Comparison of ENCODE assay signal across 1 cellular context in the genomic region with DNA sequence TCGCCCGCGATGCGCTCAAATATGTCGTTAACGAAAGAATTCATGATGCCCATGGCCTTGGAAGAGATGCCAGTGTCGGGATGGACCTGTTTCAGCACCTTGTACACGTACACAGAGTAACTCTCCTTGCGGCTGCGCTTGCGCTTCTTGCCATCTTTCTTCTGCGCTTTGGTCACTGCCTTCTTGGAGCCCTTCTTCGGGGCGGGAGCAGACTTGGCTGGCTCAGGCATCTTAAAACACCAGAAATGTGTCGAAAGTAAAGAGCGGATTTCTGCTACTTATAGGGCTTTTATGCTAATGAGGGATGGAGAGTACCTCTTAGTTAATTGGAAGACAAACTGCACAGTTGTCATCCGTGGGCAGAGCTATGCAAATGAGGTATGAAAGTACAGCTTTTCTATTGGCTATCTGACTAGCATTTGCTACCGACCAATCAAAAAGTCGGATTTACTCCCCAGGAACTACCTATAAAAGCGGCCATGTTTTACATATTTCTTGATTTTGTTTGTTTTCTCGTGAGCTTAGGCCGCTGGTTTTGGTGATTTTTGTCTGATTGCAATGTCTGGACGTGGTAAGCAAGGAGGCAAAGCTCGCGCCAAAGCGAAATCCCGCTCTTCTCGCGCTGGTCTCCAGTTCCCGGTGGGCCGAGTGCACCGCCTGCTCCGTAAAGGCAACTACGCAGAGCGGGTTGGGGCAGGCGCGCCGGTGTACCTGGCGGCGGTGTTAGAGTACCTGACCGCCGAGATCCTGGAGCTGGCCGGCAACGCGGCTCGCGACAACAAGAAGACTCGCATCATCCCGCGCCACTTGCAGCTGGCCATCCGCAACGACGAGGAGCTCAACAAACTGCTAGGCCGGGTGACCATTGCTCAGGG.
TF ChIP-seq lines count a peak whose summit lies in the region.

No MANE protein-coding gene starts in this region.

TF ChIP-seq in K562, 482 proteins besides CTCF, POLR2A, EP300 and RAD21 (continued from another document and continues in another):
- TF ChIP-seq, protein P1, sequence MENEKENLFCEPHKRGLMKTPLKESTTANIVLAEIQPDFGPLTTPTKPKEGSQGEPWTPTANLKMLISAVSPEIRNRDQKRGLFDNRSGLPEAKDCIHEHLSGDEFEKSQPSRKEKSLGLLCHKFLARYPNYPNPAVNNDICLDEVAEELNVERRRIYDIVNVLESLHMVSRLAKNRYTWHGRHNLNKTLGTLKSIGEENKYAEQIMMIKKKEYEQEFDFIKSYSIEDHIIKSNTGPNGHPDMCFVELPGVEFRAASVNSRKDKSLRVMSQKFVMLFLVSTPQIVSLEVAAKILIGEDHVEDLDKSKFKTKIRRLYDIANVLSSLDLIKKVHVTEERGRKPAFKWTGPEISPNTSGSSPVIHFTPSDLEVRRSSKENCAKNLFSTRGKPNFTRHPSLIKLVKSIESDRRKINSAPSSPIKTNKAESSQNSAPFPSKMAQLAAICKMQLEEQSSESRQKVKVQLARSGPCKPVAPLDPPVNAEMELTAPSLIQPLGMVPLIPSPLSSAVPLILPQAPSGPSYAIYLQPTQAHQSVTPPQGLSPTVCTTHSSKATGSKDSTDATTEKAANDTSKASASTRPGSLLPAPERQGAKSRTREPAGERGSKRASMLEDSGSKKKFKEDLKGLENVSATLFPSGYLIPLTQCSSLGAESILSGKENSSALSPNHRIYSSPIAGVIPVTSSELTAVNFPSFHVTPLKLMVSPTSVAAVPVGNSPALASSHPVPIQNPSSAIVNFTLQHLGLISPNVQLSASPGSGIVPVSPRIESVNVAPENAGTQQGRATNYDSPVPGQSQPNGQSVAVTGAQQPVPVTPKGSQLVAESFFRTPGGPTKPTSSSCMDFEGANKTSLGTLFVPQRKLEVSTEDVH (IDR thresholded peaks at IDR 0.05; ENCODE audit: low read depth, partially characterized antibody), result no peak
- no peak for TF ChIP-seq BDP1 (IDR thresholded peaks at IDR 0.05; ENCODE audit: insufficient read depth, insufficient read length)
- TF ChIP-seq ZBTB1 (CRISPR knock-in tag; IDR thresholded peaks at IDR 0.05; ENCODE audit: borderline replicate concordance, low read depth), result peak; percentile 87
- TF ChIP-seq MYBL2 (IDR thresholded peaks at IDR 0.05; ENCODE audit: low read depth), result no peak
- TF ChIP-seq MYBL2 (CRISPR knock-in tag; IDR thresholded peaks at IDR 0.05; ENCODE audit: borderline replicate concordance), result no peak
- TF ChIP-seq, protein P2, sequence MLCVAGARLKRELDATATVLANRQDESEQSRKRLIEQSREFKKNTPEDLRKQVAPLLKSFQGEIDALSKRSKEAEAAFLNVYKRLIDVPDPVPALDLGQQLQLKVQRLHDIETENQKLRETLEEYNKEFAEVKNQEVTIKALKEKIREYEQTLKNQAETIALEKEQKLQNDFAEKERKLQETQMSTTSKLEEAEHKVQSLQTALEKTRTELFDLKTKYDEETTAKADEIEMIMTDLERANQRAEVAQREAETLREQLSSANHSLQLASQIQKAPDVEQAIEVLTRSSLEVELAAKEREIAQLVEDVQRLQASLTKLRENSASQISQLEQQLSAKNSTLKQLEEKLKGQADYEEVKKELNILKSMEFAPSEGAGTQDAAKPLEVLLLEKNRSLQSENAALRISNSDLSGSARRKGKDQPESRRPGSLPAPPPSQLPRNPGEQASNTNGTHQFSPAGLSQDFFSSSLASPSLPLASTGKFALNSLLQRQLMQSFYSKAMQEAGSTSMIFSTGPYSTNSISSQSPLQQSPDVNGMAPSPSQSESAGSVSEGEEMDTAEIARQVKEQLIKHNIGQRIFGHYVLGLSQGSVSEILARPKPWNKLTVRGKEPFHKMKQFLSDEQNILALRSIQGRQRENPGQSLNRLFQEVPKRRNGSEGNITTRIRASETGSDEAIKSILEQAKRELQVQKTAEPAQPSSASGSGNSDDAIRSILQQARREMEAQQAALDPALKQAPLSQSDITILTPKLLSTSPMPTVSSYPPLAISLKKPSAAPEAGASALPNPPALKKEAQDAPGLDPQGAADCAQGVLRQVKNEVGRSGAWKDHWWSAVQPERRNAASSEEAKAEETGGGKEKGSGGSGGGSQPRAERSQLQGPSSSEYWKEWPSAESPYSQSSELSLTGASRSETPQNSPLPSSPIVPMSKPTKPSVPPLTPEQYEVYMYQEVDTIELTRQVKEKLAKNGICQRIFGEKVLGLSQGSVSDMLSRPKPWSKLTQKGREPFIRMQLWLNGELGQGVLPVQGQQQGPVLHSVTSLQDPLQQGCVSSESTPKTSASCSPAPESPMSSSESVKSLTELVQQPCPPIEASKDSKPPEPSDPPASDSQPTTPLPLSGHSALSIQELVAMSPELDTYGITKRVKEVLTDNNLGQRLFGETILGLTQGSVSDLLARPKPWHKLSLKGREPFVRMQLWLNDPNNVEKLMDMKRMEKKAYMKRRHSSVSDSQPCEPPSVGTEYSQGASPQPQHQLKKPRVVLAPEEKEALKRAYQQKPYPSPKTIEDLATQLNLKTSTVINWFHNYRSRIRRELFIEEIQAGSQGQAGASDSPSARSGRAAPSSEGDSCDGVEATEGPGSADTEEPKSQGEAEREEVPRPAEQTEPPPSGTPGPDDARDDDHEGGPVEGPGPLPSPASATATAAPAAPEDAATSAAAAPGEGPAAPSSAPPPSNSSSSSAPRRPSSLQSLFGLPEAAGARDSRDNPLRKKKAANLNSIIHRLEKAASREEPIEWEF (CRISPR knock-in tag; IDR thresholded peaks at IDR 0.05), result no peak
- TF ChIP-seq SMARCE1 (IDR thresholded peaks at IDR 0.05), result peak; percentile 42; the same call in 1 of the 2 replicates
- no peak for TF ChIP-seq KLF16 (IDR thresholded peaks at IDR 0.05)
- TF ChIP-seq ZNF239 (CRISPR knock-in tag; IDR thresholded peaks at IDR 0.05), result no peak
- TF ChIP-seq TRIM28 (IDR thresholded peaks at IDR 0.05), result no peak
- TF ChIP-seq LARP7 (IDR thresholded peaks at IDR 0.05), result peak; percentile 78; the same call in 1 of the 2 replicates
- TF ChIP-seq NEUROD1 (IDR thresholded peaks at IDR 0.05; ENCODE audit: borderline replicate concordance, low read depth, low read length, partially characterized antibody), result no peak
- TF ChIP-seq, protein P3, sequence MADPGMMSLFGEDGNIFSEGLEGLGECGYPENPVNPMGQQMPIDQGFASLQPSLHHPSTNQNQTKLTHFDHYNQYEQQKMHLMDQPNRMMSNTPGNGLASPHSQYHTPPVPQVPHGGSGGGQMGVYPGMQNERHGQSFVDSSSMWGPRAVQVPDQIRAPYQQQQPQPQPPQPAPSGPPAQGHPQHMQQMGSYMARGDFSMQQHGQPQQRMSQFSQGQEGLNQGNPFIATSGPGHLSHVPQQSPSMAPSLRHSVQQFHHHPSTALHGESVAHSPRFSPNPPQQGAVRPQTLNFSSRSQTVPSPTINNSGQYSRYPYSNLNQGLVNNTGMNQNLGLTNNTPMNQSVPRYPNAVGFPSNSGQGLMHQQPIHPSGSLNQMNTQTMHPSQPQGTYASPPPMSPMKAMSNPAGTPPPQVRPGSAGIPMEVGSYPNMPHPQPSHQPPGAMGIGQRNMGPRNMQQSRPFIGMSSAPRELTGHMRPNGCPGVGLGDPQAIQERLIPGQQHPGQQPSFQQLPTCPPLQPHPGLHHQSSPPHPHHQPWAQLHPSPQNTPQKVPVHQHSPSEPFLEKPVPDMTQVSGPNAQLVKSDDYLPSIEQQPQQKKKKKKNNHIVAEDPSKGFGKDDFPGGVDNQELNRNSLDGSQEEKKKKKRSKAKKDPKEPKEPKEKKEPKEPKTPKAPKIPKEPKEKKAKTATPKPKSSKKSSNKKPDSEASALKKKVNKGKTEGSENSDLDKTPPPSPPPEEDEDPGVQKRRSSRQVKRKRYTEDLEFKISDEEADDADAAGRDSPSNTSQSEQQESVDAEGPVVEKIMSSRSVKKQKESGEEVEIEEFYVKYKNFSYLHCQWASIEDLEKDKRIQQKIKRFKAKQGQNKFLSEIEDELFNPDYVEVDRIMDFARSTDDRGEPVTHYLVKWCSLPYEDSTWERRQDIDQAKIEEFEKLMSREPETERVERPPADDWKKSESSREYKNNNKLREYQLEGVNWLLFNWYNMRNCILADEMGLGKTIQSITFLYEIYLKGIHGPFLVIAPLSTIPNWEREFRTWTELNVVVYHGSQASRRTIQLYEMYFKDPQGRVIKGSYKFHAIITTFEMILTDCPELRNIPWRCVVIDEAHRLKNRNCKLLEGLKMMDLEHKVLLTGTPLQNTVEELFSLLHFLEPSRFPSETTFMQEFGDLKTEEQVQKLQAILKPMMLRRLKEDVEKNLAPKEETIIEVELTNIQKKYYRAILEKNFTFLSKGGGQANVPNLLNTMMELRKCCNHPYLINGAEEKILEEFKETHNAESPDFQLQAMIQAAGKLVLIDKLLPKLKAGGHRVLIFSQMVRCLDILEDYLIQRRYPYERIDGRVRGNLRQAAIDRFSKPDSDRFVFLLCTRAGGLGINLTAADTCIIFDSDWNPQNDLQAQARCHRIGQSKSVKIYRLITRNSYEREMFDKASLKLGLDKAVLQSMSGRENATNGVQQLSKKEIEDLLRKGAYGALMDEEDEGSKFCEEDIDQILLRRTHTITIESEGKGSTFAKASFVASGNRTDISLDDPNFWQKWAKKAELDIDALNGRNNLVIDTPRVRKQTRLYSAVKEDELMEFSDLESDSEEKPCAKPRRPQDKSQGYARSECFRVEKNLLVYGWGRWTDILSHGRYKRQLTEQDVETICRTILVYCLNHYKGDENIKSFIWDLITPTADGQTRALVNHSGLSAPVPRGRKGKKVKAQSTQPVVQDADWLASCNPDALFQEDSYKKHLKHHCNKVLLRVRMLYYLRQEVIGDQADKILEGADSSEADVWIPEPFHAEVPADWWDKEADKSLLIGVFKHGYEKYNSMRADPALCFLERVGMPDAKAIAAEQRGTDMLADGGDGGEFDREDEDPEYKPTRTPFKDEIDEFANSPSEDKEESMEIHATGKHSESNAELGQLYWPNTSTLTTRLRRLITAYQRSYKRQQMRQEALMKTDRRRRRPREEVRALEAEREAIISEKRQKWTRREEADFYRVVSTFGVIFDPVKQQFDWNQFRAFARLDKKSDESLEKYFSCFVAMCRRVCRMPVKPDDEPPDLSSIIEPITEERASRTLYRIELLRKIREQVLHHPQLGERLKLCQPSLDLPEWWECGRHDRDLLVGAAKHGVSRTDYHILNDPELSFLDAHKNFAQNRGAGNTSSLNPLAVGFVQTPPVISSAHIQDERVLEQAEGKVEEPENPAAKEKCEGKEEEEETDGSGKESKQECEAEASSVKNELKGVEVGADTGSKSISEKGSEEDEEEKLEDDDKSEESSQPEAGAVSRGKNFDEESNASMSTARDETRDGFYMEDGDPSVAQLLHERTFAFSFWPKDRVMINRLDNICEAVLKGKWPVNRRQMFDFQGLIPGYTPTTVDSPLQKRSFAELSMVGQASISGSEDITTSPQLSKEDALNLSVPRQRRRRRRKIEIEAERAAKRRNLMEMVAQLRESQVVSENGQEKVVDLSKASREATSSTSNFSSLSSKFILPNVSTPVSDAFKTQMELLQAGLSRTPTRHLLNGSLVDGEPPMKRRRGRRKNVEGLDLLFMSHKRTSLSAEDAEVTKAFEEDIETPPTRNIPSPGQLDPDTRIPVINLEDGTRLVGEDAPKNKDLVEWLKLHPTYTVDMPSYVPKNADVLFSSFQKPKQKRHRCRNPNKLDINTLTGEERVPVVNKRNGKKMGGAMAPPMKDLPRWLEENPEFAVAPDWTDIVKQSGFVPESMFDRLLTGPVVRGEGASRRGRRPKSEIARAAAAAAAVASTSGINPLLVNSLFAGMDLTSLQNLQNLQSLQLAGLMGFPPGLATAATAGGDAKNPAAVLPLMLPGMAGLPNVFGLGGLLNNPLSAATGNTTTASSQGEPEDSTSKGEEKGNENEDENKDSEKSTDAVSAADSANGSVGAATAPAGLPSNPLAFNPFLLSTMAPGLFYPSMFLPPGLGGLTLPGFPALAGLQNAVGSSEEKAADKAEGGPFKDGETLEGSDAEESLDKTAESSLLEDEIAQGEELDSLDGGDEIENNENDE (IDR thresholded peaks at IDR 0.05; ENCODE audit: low read depth, low read length), result no peak
- peak; percentile 39; the same call in 1 of the 2 replicates for TF ChIP-seq TCF7 (IDR thresholded peaks at IDR 0.05; ENCODE audit: borderline replicate concordance)
- TF ChIP-seq, protein P4, sequence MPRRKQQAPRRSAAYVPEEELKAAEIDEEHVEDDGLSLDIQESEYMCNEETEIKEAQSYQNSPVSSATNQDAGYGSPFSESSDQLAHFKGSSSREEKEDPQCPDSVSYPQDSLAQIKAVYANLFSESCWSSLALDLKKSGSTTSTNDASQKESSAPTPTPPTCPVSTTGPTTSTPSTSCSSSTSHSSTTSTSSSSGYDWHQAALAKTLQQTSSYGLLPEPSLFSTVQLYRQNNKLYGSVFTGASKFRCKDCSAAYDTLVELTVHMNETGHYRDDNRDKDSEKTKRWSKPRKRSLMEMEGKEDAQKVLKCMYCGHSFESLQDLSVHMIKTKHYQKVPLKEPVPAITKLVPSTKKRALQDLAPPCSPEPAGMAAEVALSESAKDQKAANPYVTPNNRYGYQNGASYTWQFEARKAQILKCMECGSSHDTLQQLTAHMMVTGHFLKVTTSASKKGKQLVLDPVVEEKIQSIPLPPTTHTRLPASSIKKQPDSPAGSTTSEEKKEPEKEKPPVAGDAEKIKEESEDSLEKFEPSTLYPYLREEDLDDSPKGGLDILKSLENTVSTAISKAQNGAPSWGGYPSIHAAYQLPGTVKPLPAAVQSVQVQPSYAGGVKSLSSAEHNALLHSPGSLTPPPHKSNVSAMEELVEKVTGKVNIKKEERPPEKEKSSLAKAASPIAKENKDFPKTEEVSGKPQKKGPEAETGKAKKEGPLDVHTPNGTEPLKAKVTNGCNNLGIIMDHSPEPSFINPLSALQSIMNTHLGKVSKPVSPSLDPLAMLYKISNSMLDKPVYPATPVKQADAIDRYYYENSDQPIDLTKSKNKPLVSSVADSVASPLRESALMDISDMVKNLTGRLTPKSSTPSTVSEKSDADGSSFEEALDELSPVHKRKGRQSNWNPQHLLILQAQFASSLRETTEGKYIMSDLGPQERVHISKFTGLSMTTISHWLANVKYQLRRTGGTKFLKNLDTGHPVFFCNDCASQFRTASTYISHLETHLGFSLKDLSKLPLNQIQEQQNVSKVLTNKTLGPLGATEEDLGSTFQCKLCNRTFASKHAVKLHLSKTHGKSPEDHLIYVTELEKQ (CRISPR knock-in tag; IDR thresholded peaks at IDR 0.05), result no peak
- TF ChIP-seq SOX6 (IDR thresholded peaks at IDR 0.05), result peak; percentile 20; the same call in 1 of the 2 replicates
- TF ChIP-seq, protein P5, sequence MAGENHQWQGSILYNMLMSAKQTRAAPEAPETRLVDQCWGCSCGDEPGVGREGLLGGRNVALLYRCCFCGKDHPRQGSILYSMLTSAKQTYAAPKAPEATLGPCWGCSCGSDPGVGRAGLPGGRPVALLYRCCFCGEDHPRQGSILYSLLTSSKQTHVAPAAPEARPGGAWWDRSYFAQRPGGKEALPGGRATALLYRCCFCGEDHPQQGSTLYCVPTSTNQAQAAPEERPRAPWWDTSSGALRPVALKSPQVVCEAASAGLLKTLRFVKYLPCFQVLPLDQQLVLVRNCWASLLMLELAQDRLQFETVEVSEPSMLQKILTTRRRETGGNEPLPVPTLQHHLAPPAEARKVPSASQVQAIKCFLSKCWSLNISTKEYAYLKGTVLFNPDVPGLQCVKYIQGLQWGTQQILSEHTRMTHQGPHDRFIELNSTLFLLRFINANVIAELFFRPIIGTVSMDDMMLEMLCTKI (IDR thresholded peaks at IDR 0.05; ENCODE audit: partially characterized antibody), result no peak
- TF ChIP-seq, protein P6, sequence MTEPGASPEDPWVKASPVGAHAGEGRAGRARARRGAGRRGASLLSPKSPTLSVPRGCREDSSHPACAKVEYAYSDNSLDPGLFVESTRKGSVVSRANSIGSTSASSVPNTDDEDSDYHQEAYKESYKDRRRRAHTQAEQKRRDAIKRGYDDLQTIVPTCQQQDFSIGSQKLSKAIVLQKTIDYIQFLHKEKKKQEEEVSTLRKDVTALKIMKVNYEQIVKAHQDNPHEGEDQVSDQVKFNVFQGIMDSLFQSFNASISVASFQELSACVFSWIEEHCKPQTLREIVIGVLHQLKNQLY (CRISPR knock-in tag; conservative IDR thresholded peaks at IDR 0.05), result peak in 1 of 2 experiments; percentile 51; a peak in 1 of 4 replicates
- TF ChIP-seq ERF (CRISPR knock-in tag; IDR thresholded peaks at IDR 0.05), result no peak; the same call in 1 of the 2 replicates
- no peak for TF ChIP-seq STAT5B (CRISPR knock-in tag; IDR thresholded peaks at IDR 0.05)
